Comparison of ENCODE assay signal across 16 cellular contexts in the genomic region with DNA sequence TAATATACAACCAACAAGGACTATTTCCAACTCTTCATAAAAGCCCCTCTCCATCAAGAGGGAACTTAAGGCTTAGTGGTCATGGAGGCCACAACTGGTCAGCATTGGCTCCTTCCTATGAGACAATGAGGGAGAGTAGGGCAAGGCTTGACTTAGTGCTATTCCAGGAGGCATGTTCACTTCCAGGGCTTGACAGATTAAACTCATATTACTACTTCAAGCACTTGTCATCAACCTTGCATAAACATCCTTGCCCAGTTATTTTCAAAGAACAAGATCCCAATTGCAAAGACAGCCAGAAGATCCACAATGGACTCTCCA.
"Had no signal": no experiment of that assay in that cellular context is flagged by ENCODE, and none has a peak within 500 bp of the region (broad histone marks: within the 10 kb centered on the region; RNA-seq: fewer than 3 reads in every experiment).

No MANE protein-coding gene starts in this region.

- DNase-seq: IMR-90; Kasumi-1; KG1; MV-4-11; NCI-H1048; NCI-H1436 treated with DMSO at 0.1 percent for 48 hours; NCI-H1930; NCI-H2107; NCI-H526; NK-92 treated with Interleukin-12 subunit alpha and Interleukin-12 subunit beta, amount 100 ng/mL, for 24 hours; SHP77 treated with DMSO at 0.1 percent for 48 hours had no signal

- H3K9me3 ChIP-seq: SJCRH30 had no signal

- ATAC-seq: Panc1, Right ventricle myocardium inferior, SK-N-SH treated with all-trans-retinoic acid at 6 μM for 48 hours had no signal

- H3K27me3 ChIP-seq: SJCRH30 had no signal

- H3K4me3 ChIP-seq: SJCRH30 had no signal

- H3K27ac ChIP-seq: RWPE1, SJCRH30 had no signal

- H3K36me3 ChIP-seq: SJCRH30 had no signal
